ENCODE assay signal across 28 cellular contexts in the genomic region with DNA sequence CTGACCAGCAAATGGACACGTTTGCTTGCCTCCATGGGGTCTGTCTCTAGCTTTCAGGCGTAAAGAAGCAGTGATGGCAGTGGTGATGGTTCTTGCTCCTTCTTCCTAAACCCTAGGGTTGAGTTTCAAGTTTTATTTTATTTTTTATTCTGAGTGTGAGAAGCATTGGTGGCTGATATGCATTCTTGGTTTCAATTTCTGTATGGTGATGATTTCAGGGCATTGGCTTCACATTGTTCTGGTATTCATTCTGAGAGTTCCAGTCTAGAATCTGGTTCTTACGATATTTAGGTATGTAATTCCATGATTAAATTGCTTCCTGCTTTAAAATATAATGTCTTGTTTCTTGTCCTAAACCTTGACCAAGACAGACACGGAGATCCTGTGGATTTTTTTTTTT.
"Had no signal": no experiment of that assay in that cellular context is flagged by ENCODE, and none has a peak within 500 bp of the region (broad histone marks: within the 10 kb centered on the region; RNA-seq: fewer than 3 reads in every experiment).

No MANE protein-coding gene starts in this region.

- H3K27me3 ChIP-seq: brain microvascular endothelial cell, dorsolateral prefrontal cortex had no signal

- ATAC-seq: activated CD4-positive, CD25-positive, alpha-beta regulatory T cell treated with anti-CD3 and anti-CD28 coated beads, Interleukin-2, amount 50 U/mL, for 24 hours; activated CD8-positive, alpha-beta T cell treated with anti-CD3 and anti-CD28 coated beads for 36 hours; activated T-cell treated with anti-CD3 and anti-CD28 coated beads, Interleukin-2, amount 50 U/mL, for 4 hours; activated T-helper 17 cell treated with anti-CD3 and anti-CD28 coated beads, Interleukin-2, amount 50 U/mL, for 72 hours; esophagus mucosa had no signal

- H3K36me3 ChIP-seq: brain microvascular endothelial cell, WERI-Rb-1 had no signal

- DNase-seq: activated B cell treated with CpG ODN at 0.5 μM for 24 hours; activated CD4-positive, alpha-beta T cell treated with anti-CD3 and anti-CD28 coated beads for 48 hours; activated CD4-positive, alpha-beta T cell treated with anti-CD3 and anti-CD28 coated beads, Interleukin-2, amount 50 U/mL, for 1 hour; activated CD4-positive, alpha-beta T cell treated with anti-CD3 and anti-CD28 coated beads, Interleukin-2, amount 50 U/mL, for 48 hours; activated CD8-positive, alpha-beta memory T cell treated with anti-CD3 and anti-CD28 coated beads for 24 hours; activated CD8-positive, alpha-beta T cell treated with anti-CD3 and anti-CD28 coated beads for 36 hours; activated effector memory CD4-positive, alpha-beta T cell treated with Interleukin-2 at 50 U/mL for 16 hours; activated gamma-delta T cell treated with Interleukin-2 at 50 U/mL for 16 hours; activated naive CD4-positive, alpha-beta T cell treated with anti-CD3 and anti-CD28 coated beads, Interleukin-2, amount 50 U/mL, for 16 hours; activated naive CD4-positive, alpha-beta T cell treated with Interleukin-2 at 50 U/mL for 16 hours; activated T-cell treated with anti-CD3 and anti-CD28 coated beads, Interleukin-2, amount 50 U/mL, for 4 hours; amniotic stem cell; anterior cingulate cortex; brain microvascular endothelial cell; dorsolateral prefrontal cortex; effector memory CD4-positive, alpha-beta T cell; endodermal cell; foreskin fibroblast; head of caudate nucleus; T1000; WERI-Rb-1 had no signal

- H3K4me3 ChIP-seq: coronary artery, dorsolateral prefrontal cortex had no signal

- FAIRE-seq: astrocyte, bronchial epithelial cell, frontal cortex had no signal

- H3K27ac ChIP-seq: brain microvascular endothelial cell, coronary artery, dorsolateral prefrontal cortex, WERI-Rb-1 had no signal
